In genomic region chr22:29201722-29202230, GRCh38 we compare ENCODE assay signal across 1 cellular context.
TF ChIP-seq lines count a peak whose summit lies in the region.

No MANE protein-coding gene starts in this region.

TF ChIP-seq in K562, 482 proteins besides CTCF, POLR2A, EP300 and RAD21 (continued from another document):
- TF ChIP-seq ATF2 (CRISPR knock-in tag; IDR thresholded peaks at IDR 0.05) (no peak), NCOA4 (IDR thresholded peaks at IDR 0.05; ENCODE audit: partially characterized antibody) (no peak), KLF1 (tag; IDR thresholded peaks at IDR 0.05) (no peak), RNF219 (CRISPR knock-in tag; IDR thresholded peaks at IDR 0.05) (no peak), SMARCC2 (IDR thresholded peaks at IDR 0.05; ENCODE audit: low read depth) (no peak), PKNOX1 (IDR thresholded peaks at IDR 0.05) (peak; percentile 89), C11orf30 (IDR thresholded peaks at IDR 0.05; ENCODE audit: low read depth) (0 out of 2 replicates have a peak, but pooled peaks have one; percentile 9), ZNF586 (CRISPR knock-in tag; conservative IDR thresholded peaks at IDR 0.05) (no peak), MXD1 (CRISPR knock-in tag; IDR thresholded peaks at IDR 0.05; ENCODE audit: borderline replicate concordance, poor library complexity, severe bottlenecking) (no peak), HNRNPUL1 (IDR thresholded peaks at IDR 0.05; ENCODE audit: low read length) (no peak), NR2C2 (CRISPR knock-in tag; IDR thresholded peaks at IDR 0.05) (no peak), NR2C2 (tag; IDR thresholded peaks at IDR 0.05) (no peak), MXI1 (IDR thresholded peaks at IDR 0.05; ENCODE audit: low read depth, low read length) (no peak), SIX5 (IDR thresholded peaks at IDR 0.05; ENCODE audit: borderline replicate concordance in 1 of 2, insufficient read depth in 1 of 2, low read depth in 1 of 2, low read length in 2 of 2) (no peak), ZKSCAN8 (CRISPR knock-in tag; IDR thresholded peaks at IDR 0.05) (peak; percentile 23; the same call in 1 of the 2 replicates), FOXO4 (CRISPR knock-in tag; IDR thresholded peaks at IDR 0.05) (no peak), ZNF785 (CRISPR knock-in tag; IDR thresholded peaks at IDR 0.05) (no peak), TCF7L2 (IDR thresholded peaks at IDR 0.05; ENCODE audit: low read depth, low read length) (no peak), TBP (optimal IDR thresholded peaks at IDR 0.05; ENCODE audit: low read depth, low read length) (no peak), SMARCE1 (IDR thresholded peaks at IDR 0.05) (no peak), ELF1 (tag; IDR thresholded peaks at IDR 0.05) (no peak), ETV1 (tag; conservative IDR thresholded peaks at IDR 0.05; ENCODE audit: low read depth) (peak; percentile 83), TSHZ1 (CRISPR knock-in tag; IDR thresholded peaks at IDR 0.05) (no peak), POLR2B (IDR thresholded peaks at IDR 0.05; ENCODE audit: low read depth, partially characterized antibody) (no peak), ZBTB17 (CRISPR knock-in tag; IDR thresholded peaks at IDR 0.05) (no peak), ZNF436 (CRISPR knock-in tag; IDR thresholded peaks at IDR 0.05) (no peak), ZNF3 (CRISPR knock-in tag; IDR thresholded peaks at IDR 0.05) (no peak), NFATC3 (IDR thresholded peaks at IDR 0.05) (no peak), MYBL2 (IDR thresholded peaks at IDR 0.05; ENCODE audit: low read depth) (no peak), MYBL2 (CRISPR knock-in tag; IDR thresholded peaks at IDR 0.05; ENCODE audit: borderline replicate concordance) (no peak), ZNF184 (CRISPR knock-in tag; IDR thresholded peaks at IDR 0.05) (no peak), MEIS2 (IDR thresholded peaks at IDR 0.05; ENCODE audit: partially characterized antibody) (peak; percentile 90), MCM3 (IDR thresholded peaks at IDR 0.05) (no peak), ZNF316 (IDR thresholded peaks at IDR 0.05) (peak; percentile 41; the same call in 1 of the 2 replicates), NKRF (IDR thresholded peaks at IDR 0.05; ENCODE audit: borderline replicate concordance) (no peak), SAFB2 (IDR thresholded peaks at IDR 0.05; ENCODE audit: borderline replicate concordance, low read depth, low read length, severe bottlenecking) (no peak)
